Comparison of ENCODE assay signal across 21 cellular contexts in the genomic region with DNA sequence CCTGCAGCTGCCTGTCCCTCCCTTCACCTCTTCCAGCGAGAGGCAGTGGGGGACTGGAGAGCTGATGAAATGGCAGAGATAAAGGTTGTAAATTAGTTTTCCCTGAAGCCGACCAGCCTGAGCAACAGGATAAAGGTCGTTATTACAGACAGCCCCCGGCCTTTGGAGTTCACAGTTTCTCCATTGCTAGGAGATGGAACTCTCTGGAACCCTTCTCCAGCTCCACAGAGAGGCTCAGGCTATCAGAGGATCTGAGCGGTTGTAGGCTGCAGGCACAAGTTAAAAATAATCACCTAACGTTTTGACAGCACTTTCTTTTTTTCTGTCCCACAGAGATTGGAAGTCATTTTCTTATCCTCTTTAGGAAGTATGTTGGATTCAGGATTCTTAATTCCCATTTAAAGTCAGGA. TPM values are rescaled to one million over a fixed set of nuclear protein-coding genes. Genes with fewer than 3 reads are reported as not detected.
DNase-seq lines count a peak whose midpoint lies in the region; TF ChIP-seq lines count a peak whose summit lies in the region.
"Had no signal": no experiment of that assay in that cellular context is flagged by ENCODE, and none has a peak within 500 bp of the region (broad histone marks: within the 10 kb centered on the region; RNA-seq: fewer than 3 reads in every experiment).

No MANE protein-coding gene starts in this region.

- H3K4me2 ChIP-seq in BLaER1 (peak overlapping the region; percentile 13; the same call in 1 of the 2 replicates), GM23248 (ENCODE audit: unreplicated experiment) (no peak overlapping the region)

- H3K4me3 ChIP-seq in BLaER1 = no peak overlapping the region
- no peak overlapping the region for H3K4me3 ChIP-seq in GM23248

- H3K4me1 Mint-ChIP-seq in nephron progenitor cell = peaks cover 63% of the 10 kb centered on the region
- peaks cover 3% of the 10 kb centered on the region for H3K4me1 Mint-ChIP-seq in activated naive CD4-positive, alpha-beta T cell treated with anti-CD3 and anti-CD28 coated beads for 36 hours (ENCODE audit: low read depth)

- H3K4me3 Mint-ChIP-seq in nephron progenitor cell = peak overlapping the region; percentile 72
- H3K4me3 Mint-ChIP-seq in activated naive CD4-positive, alpha-beta T cell treated with anti-CD3 and anti-CD28 coated beads for 36 hours = no peak overlapping the region
- H3K4me3 Mint-ChIP-seq: activated B cell treated with CpG ODN at 0.5 μM for 24 hours; activated CD4-positive, alpha-beta memory T cell treated with anti-CD3 and anti-CD28 coated beads for 36 hours; effector memory CD8-positive, alpha-beta T cell had no signal

- H3F3A ChIP-seq in GM23248 (ENCODE audit: insufficient read depth) = no peaks in the 10 kb centered on the region

- H3K9ac ChIP-seq in BLaER1 (no peak overlapping the region), GM23248 (no peak overlapping the region)

- H4K20me1 ChIP-seq in BLaER1 = no peaks in the 10 kb centered on the region
- no peaks in the 10 kb centered on the region for H4K20me1 ChIP-seq in GM23248 (ENCODE audit: insufficient read depth)

- no peak for TF ChIP-seq CTCF in nephron progenitor cell (IDR thresholded peaks at IDR 0.05)

- DNase-seq in SK-N-DZ (ENCODE audit: low spot score) (peak; percentile 95), left kidney (ENCODE audit: low read depth, low spot score) (peak; percentile 73), nephron progenitor cell (no peak), DMS114 treated with DMSO at 0.1 percent for 48 hours (lab: John Stamatoyannopoulos, UW; ENCODE audit: unreplicated experiment) (no peak), GM23248 (no peak)
- DNase-seq in activated effector memory CD4-positive, alpha-beta T cell treated with anti-CD3 and anti-CD28 coated beads, Interleukin-2, amount 50 U/mL, for 16 hours = no peak
- no peak for DNase-seq in activated naive CD4-positive, alpha-beta T cell treated with anti-CD3 and anti-CD28 coated beads for 36 hours
- DNase-seq: ACHN; activated B cell treated with CpG ODN at 0.5 μM for 24 hours; activated CD4-positive, alpha-beta memory T cell treated with anti-CD3 and anti-CD28 coated beads for 36 hours; effector memory CD8-positive, alpha-beta T cell; H7; MM.1S; NCI-H1417 treated with DMSO at 0.1 percent for 48 hours; NCI-H2107; NK-92 treated with Interleukin-12 subunit alpha and Interleukin-12 subunit beta, amount 100 ng/mL, for 24 hours; nucleus accumbens; T1000 had no signal

- H3K79me2 ChIP-seq in GM23248 (ENCODE audit: insufficient read depth) = no peaks in the 10 kb centered on the region

- no peaks in the 10 kb centered on the region for H3K36me3 Mint-ChIP-seq in nephron progenitor cell (ENCODE audit: low read depth)
- H3K36me3 Mint-ChIP-seq in activated naive CD4-positive, alpha-beta T cell treated with anti-CD3 and anti-CD28 coated beads for 36 hours (ENCODE audit: low read depth) = no peaks in the 10 kb centered on the region
- H3K36me3 Mint-ChIP-seq: activated CD4-positive, alpha-beta memory T cell treated with anti-CD3 and anti-CD28 coated beads for 36 hours; CD14-positive monocyte had no signal

- H3K27ac ChIP-seq in BLaER1 (no peak overlapping the region), GM23248 (no peak overlapping the region)

- H3K36me3 ChIP-seq in BLaER1 = no peaks in the 10 kb centered on the region
- no peaks in the 10 kb centered on the region for H3K36me3 ChIP-seq in GM23248 (ENCODE audit: low read depth)

- no peaks in the 10 kb centered on the region for H3K27me3 Mint-ChIP-seq in nephron progenitor cell (ENCODE audit: low read depth, poor library complexity)
- peaks cover 31% of the 10 kb centered on the region for H3K27me3 Mint-ChIP-seq in activated naive CD4-positive, alpha-beta T cell treated with anti-CD3 and anti-CD28 coated beads for 36 hours (ENCODE audit: low read depth)

- no peaks in the 10 kb centered on the region for H3K9me3 ChIP-seq in BLaER1
- no peaks in the 10 kb centered on the region for H3K9me3 ChIP-seq in GM23248 (ENCODE audit: low read depth)

- CTCF ChIA-PET in activated naive CD4-positive, alpha-beta T cell treated with anti-CD3 and anti-CD28 coated beads for 36 hours (lab: Charles Lee) = no interaction called here

- H3K9me3 Mint-ChIP-seq in nephron progenitor cell = no peaks in the 10 kb centered on the region
- no peaks in the 10 kb centered on the region for H3K9me3 Mint-ChIP-seq in activated naive CD4-positive, alpha-beta T cell treated with anti-CD3 and anti-CD28 coated beads for 36 hours
- H3K9me3 Mint-ChIP-seq: activated B cell treated with CpG ODN at 0.5 μM for 24 hours; activated CD4-positive, alpha-beta memory T cell treated with anti-CD3 and anti-CD28 coated beads for 36 hours; effector memory CD8-positive, alpha-beta T cell had no signal

- in situ Hi-C loops in GM23248 (cut with MboI) = no loop called here

- H2AFZ ChIP-seq in GM23248 = no peak overlapping the region

- intact Hi-C loops in activated naive CD4-positive, alpha-beta T cell treated with anti-CD3 and anti-CD28 coated beads for 36 hours (cut with micrococcal nuclease) = no loop called here

- no peaks in the 10 kb centered on the region for H3K9me2 ChIP-seq in GM23248 (ENCODE audit: insufficient read depth)

- H3K4me1 ChIP-seq in BLaER1 (peaks cover 46% of the 10 kb centered on the region), GM23248 (ENCODE audit: insufficient read depth) (0 out of 2 replicates have a peak, but pooled peaks cover 8% of the 10 kb centered on the region)

- H3K27me3 ChIP-seq in BLaER1 (peaks cover 16% of the 10 kb centered on the region), GM23248 (replicated peaks; ENCODE audit: insufficient read depth) (peaks cover 6% of the 10 kb centered on the region; the same call in 1 of the 2 replicates)

- peak overlapping the region; percentile 92 for H3K27ac Mint-ChIP-seq in nephron progenitor cell
- H3K27ac Mint-ChIP-seq in activated naive CD4-positive, alpha-beta T cell treated with anti-CD3 and anti-CD28 coated beads for 36 hours = no peak overlapping the region
- H3K27ac Mint-ChIP-seq: activated B cell treated with CpG ODN at 0.5 μM for 24 hours; activated CD4-positive, alpha-beta memory T cell treated with anti-CD3 and anti-CD28 coated beads for 36 hours; effector memory CD8-positive, alpha-beta T cell had no signal

- WGBS in GM23248 (ENCODE audit: low coverage in 1 of 2, low lambda C conversion rate in 2 of 2, missing lambda C conversion rate in 2 of 2), 2 experiments = 59 to 63% methylated on average over 6 of the region's 6 CpGs

RNA-seq across cellular contexts. Expression of a gene that starts 1.2 kb away (rescaled TPM):
- 2.9 and 4.0 TPM in 2 replicates for polyA plus RNA-seq in SK-N-DZ (2014; cell fraction: cytosol; rRNA removed)
- 8.3 and 10.0 TPM in 2 replicates for polyA plus RNA-seq in SK-N-DZ (2014; cell fraction: nucleus; rRNA removed)
- 7.9 and 8.2 TPM in 2 replicates for total RNA-seq in GM23248 (2014; rRNA removed; shearing (Covaris generic))
- polyA plus RNA-seq in GM23248 (2016; fragmentation: Nextera tagmentation; extraction: Ambion mirVana) = 11.2 and 11.3 TPM in 2 replicates
- not detected for total RNA-seq in activated naive CD4-positive, alpha-beta T cell treated with anti-CD3 and anti-CD28 coated beads for 36 hours
- total RNA-seq: RPMI7951 had no signal

Comparison
In these comparisons a context has a peak if more than half of its experiments do, and no peak if none do; other contexts are left out.
1. DNase-seq: peak in SK-N-DZ (single experiment) and left kidney (single experiment); none in nephron progenitor cell (single experiment), activated effector memory CD4-positive, alpha-beta T cell treated with anti-CD3 and anti-CD28 coated beads, Interleukin-2, amount 50 U/mL, for 16 hours (single experiment), DMS114 treated with DMSO at 0.1 percent for 48 hours (single experiment), GM23248 (single experiment) and activated naive CD4-positive, alpha-beta T cell treated with anti-CD3 and anti-CD28 coated beads for 36 hours (single experiment).